8 cellular contexts compared by ENCODE assay signal in the genomic region with DNA sequence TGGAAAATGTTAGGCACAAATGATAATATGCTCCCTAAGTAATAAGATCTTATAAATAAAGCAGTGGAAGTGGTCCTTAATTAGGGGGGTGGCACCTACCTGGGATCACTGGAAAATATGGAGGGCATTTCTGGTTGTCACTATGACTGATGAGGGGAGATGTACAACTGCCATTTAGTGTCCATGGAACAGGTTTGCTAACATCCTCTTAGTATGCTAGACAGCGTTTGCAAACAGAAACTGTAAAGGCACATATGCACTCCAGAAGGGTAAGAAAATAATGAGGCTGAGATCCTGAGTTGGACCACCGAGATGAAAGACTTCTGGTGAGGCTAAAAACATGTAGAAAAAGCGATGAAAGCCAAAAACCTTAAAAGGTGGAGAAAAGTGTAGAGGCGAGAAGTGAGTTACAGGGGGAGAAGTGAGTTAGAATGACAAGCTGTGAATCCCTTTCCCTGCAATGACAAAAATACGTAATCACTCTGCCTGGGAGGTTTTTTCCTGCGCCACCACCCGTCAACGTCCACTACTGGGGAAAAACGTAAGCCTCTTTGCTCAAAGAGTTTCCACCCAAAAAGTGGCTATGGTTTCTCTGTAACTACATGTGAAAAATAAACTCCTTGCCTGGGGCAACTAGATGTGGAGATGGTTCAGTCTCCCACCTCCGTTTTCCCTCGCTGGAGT. TPM values are rescaled to one million over a fixed set of nuclear protein-coding genes. Genes with fewer than 3 reads are reported as not detected.
DNase-seq lines count a peak whose midpoint lies in the region; ATAC-seq and TF ChIP-seq lines count a peak whose summit lies in the region.

No MANE protein-coding gene starts in this region.

- H3K4me1 ChIP-seq in esophagus squamous epithelium, result peaks cover 6 to 48% (median 19%) of the 10 kb centered on the region in 3 donors

- 0 to 3% methylated on average over 11 of the region's 11 CpGs for WGBS in esophagus squamous epithelium, 2 donors

- no peak for TF ChIP-seq CTCF in esophagus squamous epithelium (IDR thresholded peaks at IDR 0.05)
- no peak for TF ChIP-seq CTCF in neural crest cell (conservative IDR thresholded peaks at IDR 0.05)

- H3K4me3 ChIP-seq in esophagus squamous epithelium, result peak overlapping the region; percentile 71 to 97 (median 92)

- peaks cover 0 to 19% (median 4%) of the 10 kb centered on the region in 3 donors for H3K36me3 ChIP-seq in esophagus squamous epithelium

- H3K4me1 Mint-ChIP-seq in T-helper 1 cell treated with Interleukin-12 subunit alpha and Interleukin-12 subunit beta and Interleukin-4 antibody, amounts not matched to agents 30 μg/mL and 1 μg/mL, for 36 hours (ENCODE audit: low read depth), result peaks cover 34% of the 10 kb centered on the region
- peaks cover 41% of the 10 kb centered on the region for H3K4me1 Mint-ChIP-seq in neural crest cell

- no peaks in the 10 kb centered on the region for H3K9me3 Mint-ChIP-seq in T-helper 1 cell treated with Interleukin-12 subunit alpha and Interleukin-12 subunit beta and Interleukin-4 antibody, amounts not matched to agents 30 μg/mL and 1 μg/mL, for 36 hours
- no peaks in the 10 kb centered on the region for H3K9me3 Mint-ChIP-seq in neural crest cell

- H3K27me3 ChIP-seq in esophagus squamous epithelium, result no peaks in the 10 kb centered on the region

- H3K36me3 Mint-ChIP-seq in T-helper 1 cell treated with Interleukin-12 subunit alpha and Interleukin-12 subunit beta and Interleukin-4 antibody, amounts not matched to agents 30 μg/mL and 1 μg/mL, for 36 hours (ENCODE audit: low read depth), result peaks cover 8% of the 10 kb centered on the region
- no peaks in the 10 kb centered on the region for H3K36me3 Mint-ChIP-seq in neural crest cell (ENCODE audit: low read depth)

- peak overlapping the region; percentile 98 for H3K27ac Mint-ChIP-seq in T-helper 1 cell treated with Interleukin-12 subunit alpha and Interleukin-12 subunit beta and Interleukin-4 antibody, amounts not matched to agents 30 μg/mL and 1 μg/mL, for 36 hours
- H3K27ac Mint-ChIP-seq in neural crest cell (ENCODE audit: unreplicated experiment), result peak overlapping the region; percentile 99

- peak overlapping the region; percentile 91 to 97 (median 94) for H3K27ac ChIP-seq in esophagus squamous epithelium

- H3K27me3 Mint-ChIP-seq in T-helper 1 cell treated with Interleukin-12 subunit alpha and Interleukin-12 subunit beta and Interleukin-4 antibody, amounts not matched to agents 30 μg/mL and 1 μg/mL, for 36 hours (ENCODE audit: low read depth), result no peaks in the 10 kb centered on the region
- no peaks in the 10 kb centered on the region for H3K27me3 Mint-ChIP-seq in neural crest cell (ENCODE audit: low read depth)

- intact Hi-C loops in esophagus squamous epithelium (cut with DNase I), result loop anchor here (10.0 kb wide), 1 partner anchor 110 kb away; a partner anchor contains a TSS

- DNase-seq in NCI-H526 (lab: John Stamatoyannopoulos, UW), result peak; percentile 45 to 47
- DNase-seq in NCI-H526 treated with DMSO at 0.1 percent for 48 hours (lab: John Stamatoyannopoulos, UW), result no peak
- no peak for DNase-seq in esophagus squamous epithelium (lab: John Stamatoyannopoulos, UW)
- DNase-seq in neural crest cell (ENCODE audit: low read depth, low spot score), result no peak
- no peak for DNase-seq in NCI-H1436 treated with DMSO at 0.1 percent for 48 hours (lab: John Stamatoyannopoulos, UW)

- H3K4me3 Mint-ChIP-seq in T-helper 1 cell treated with Interleukin-12 subunit alpha and Interleukin-12 subunit beta and Interleukin-4 antibody, amounts not matched to agents 30 μg/mL and 1 μg/mL, for 36 hours, result peak overlapping the region; percentile 96
- peak overlapping the region; percentile 99 for H3K4me3 Mint-ChIP-seq in neural crest cell

- H3K9me3 ChIP-seq in esophagus squamous epithelium, result no peaks in the 10 kb centered on the region

- peak; percentile 3 for ATAC-seq in HG03064 (IDR thresholded peaks at IDR 0.05; ENCODE audit: low read depth, unreplicated experiment)
- ATAC-seq in GM18870 (IDR thresholded peaks at IDR 0.05; ENCODE audit: unreplicated experiment), result no peak

- TF ChIP-seq POLR2A in esophagus squamous epithelium (IDR thresholded peaks at IDR 0.05), result no peak

RNA-seq across cellular contexts. Expression of a gene that starts 0.8 kb away (rescaled TPM):
- total RNA-seq in esophagus squamous epithelium, result 10 to 100 TPM; 33.9 to 81.5 (median 56.8) TPM
- 48.0 and 49.4 TPM in 2 replicates for total RNA-seq in neural crest cell

RNA-seq across cellular contexts. Expression of a gene that starts 0.8 kb away (rescaled TPM):
- total RNA-seq in esophagus squamous epithelium (10 to 100 TPM; 16.0 to 34.3 (median 21.7) TPM), neural crest cell (36.9 and 41.9 TPM in 2 replicates)

Comparison
In these comparisons a context has a peak if more than half of its experiments do, and no peak if none do; other contexts are left out.
1. DNase-seq: peak in NCI-H526 (2 of 2); none in NCI-H526 treated with DMSO at 0.1 percent for 48 hours (single experiment), esophagus squamous epithelium (single experiment), neural crest cell (single experiment) and NCI-H1436 treated with DMSO at 0.1 percent for 48 hours (single experiment).